ENCODE assay signal across 1 cellular context in genomic region chr2:1715184-1716012, GRCh38.
TF ChIP-seq lines count a peak whose summit lies in the region.

No MANE protein-coding gene starts in this region.

TF ChIP-seq in liver, 16 proteins besides CTCF, POLR2A, EP300 and RAD21 (continued from another document):
- no peak for TF ChIP-seq REST (IDR thresholded peaks at IDR 0.05)
- TF ChIP-seq NR2F2 (IDR thresholded peaks at IDR 0.05), result peak; percentile 96
- no peak for TF ChIP-seq JUND (IDR thresholded peaks at IDR 0.05)
- TF ChIP-seq RXRA (IDR thresholded peaks at IDR 0.05), result peak; percentile 88 to 91
